ENCODE assay signal across 2 cellular contexts in the genomic region with DNA sequence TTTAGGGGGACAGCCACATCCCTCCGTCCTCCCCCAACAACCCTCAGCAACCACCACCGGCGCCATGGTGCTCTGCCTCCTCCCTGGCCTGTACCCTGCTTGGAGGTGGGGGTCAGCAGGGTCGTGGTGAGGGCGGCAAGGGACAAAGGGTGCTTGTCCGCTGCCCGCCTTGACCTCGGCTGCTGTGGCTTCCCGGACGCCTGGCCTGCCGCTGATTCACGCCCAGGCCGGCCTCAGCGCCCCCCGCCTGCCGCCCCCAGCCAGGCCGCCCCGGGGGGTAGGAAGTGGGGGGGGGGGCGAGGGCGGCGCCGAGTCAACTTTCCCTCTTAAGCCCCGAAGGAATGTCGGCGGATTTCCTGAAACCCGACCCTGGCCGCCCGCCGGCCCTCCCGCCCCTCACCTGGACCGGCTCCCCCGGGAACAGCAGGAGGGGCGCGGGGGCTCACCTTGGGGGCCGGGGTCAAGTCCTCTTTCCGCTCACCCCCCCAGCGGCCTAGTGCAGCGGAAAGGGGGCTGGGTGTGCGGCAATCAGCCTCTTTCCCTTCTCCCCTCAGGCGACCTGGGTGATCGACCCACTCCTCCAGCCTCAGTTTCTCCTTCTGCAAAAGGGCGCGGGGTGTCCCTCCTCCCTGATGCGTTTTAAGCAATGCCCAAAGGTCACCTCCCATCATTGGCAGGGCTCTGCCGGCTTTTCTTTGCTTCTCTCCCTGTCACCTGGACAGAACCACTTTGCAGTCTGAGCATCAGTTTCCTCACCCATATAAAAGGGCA.
TF ChIP-seq lines count a peak whose summit lies in the region.

No MANE protein-coding gene starts in this region.

TF ChIP-seq in IMR-90, 13 proteins besides CTCF, POLR2A, EP300 and RAD21:
- no peak for TF ChIP-seq MAZ (IDR thresholded peaks at IDR 0.05; ENCODE audit: borderline replicate concordance, low read depth, low read length)
- TF ChIP-seq, protein P1, sequence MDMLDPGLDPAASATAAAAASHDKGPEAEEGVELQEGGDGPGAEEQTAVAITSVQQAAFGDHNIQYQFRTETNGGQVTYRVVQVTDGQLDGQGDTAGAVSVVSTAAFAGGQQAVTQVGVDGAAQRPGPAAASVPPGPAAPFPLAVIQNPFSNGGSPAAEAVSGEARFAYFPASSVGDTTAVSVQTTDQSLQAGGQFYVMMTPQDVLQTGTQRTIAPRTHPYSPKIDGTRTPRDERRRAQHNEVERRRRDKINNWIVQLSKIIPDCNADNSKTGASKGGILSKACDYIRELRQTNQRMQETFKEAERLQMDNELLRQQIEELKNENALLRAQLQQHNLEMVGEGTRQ (IDR thresholded peaks at IDR 0.05; ENCODE audit: low read depth, low read length) = no peak
- TF ChIP-seq SMC3 (IDR thresholded peaks at IDR 0.05; ENCODE audit: low read depth, low read length) = no peak
- no peak for TF ChIP-seq BHLHE40 (IDR thresholded peaks at IDR 0.05; ENCODE audit: low read depth, low read length)
- no peak for TF ChIP-seq RFX5 (IDR thresholded peaks at IDR 0.05; ENCODE audit: low read depth, low read length)
- TF ChIP-seq NFE2L2 (IDR thresholded peaks at IDR 0.05; ENCODE audit: low read depth, low read length) = no peak
- no peak for TF ChIP-seq CEBPB (IDR thresholded peaks at IDR 0.05; ENCODE audit: low read depth, low read length)
- TF ChIP-seq RCOR1 (IDR thresholded peaks at IDR 0.05; ENCODE audit: insufficient replicate concordance, low read length) = no peak
- no peak for TF ChIP-seq CHD1 (IDR thresholded peaks at IDR 0.05; ENCODE audit: low read depth, low read length)
- no peak for TF ChIP-seq FOS (IDR thresholded peaks at IDR 0.05; ENCODE audit: low read depth, low read length)
- TF ChIP-seq MXI1 (IDR thresholded peaks at IDR 0.05; ENCODE audit: borderline replicate concordance, low read depth, low read length) = no peak
- TF ChIP-seq, protein P2, sequence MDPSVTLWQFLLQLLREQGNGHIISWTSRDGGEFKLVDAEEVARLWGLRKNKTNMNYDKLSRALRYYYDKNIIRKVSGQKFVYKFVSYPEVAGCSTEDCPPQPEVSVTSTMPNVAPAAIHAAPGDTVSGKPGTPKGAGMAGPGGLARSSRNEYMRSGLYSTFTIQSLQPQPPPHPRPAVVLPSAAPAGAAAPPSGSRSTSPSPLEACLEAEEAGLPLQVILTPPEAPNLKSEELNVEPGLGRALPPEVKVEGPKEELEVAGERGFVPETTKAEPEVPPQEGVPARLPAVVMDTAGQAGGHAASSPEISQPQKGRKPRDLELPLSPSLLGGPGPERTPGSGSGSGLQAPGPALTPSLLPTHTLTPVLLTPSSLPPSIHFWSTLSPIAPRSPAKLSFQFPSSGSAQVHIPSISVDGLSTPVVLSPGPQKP (IDR thresholded peaks at IDR 0.05; ENCODE audit: borderline replicate concordance, low read depth, low read length) = no peak
- TF ChIP-seq MAFK (IDR thresholded peaks at IDR 0.05; ENCODE audit: low read depth, low read length) = no peak

TF ChIP-seq in H1, 55 proteins besides CTCF, POLR2A, EP300 and RAD21:
- TF ChIP-seq CTBP2 (IDR thresholded peaks at IDR 0.05; ENCODE audit: borderline replicate concordance, insufficient read depth, insufficient read length, low read length) = no peak
- 0 out of 2 replicates have a peak, but pooled peaks have one; percentile 23 for TF ChIP-seq TEAD4 (IDR thresholded peaks at IDR 0.05; ENCODE audit: low read depth, low read length)
- TF ChIP-seq KDM4A (IDR thresholded peaks at IDR 0.05; ENCODE audit: low read depth, low read length, severe bottlenecking) = no peak
- no peak for TF ChIP-seq CBX8 (IDR thresholded peaks at IDR 0.05; ENCODE audit: borderline replicate concordance, low read depth, low read length)
- no peak for TF ChIP-seq SIX5 (IDR thresholded peaks at IDR 0.05; ENCODE audit: low read depth, low read length)
- TF ChIP-seq MAFK (IDR thresholded peaks at IDR 0.05; ENCODE audit: low read depth, low read length) = no peak
- no peak for TF ChIP-seq BACH1 (IDR thresholded peaks at IDR 0.05; ENCODE audit: low read length)
- TF ChIP-seq ASH2L (IDR thresholded peaks at IDR 0.05; ENCODE audit: low read length) = no peak
- TF ChIP-seq, protein P3, sequence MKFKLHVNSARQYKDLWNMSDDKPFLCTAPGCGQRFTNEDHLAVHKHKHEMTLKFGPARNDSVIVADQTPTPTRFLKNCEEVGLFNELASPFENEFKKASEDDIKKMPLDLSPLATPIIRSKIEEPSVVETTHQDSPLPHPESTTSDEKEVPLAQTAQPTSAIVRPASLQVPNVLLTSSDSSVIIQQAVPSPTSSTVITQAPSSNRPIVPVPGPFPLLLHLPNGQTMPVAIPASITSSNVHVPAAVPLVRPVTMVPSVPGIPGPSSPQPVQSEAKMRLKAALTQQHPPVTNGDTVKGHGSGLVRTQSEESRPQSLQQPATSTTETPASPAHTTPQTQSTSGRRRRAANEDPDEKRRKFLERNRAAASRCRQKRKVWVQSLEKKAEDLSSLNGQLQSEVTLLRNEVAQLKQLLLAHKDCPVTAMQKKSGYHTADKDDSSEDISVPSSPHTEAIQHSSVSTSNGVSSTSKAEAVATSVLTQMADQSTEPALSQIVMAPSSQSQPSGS (IDR thresholded peaks at IDR 0.05; ENCODE audit: low read length) = no peak
- no peak for TF ChIP-seq HDAC6 (IDR thresholded peaks at IDR 0.05; ENCODE audit: low read depth, low read length)
- peak; percentile 34 for TF ChIP-seq EZH2 (IDR thresholded peaks at IDR 0.05; ENCODE audit: low read depth, low read length, severe bottlenecking)
- no peak for TF ChIP-seq HDAC2 (IDR thresholded peaks at IDR 0.05; ENCODE audit: borderline replicate concordance in 1 of 2, low read depth in 2 of 2, low read length in 2 of 2)
- no peak for TF ChIP-seq GTF2F1 (IDR thresholded peaks at IDR 0.05; ENCODE audit: borderline replicate concordance, low read depth, low read length)
- TF ChIP-seq SP4 (IDR thresholded peaks at IDR 0.05; ENCODE audit: low read length) = no peak
